In genomic region chr12:89453121-89453520, GRCh38 we compare ENCODE assay signal across 15 cellular contexts.
DNase-seq lines count a peak whose midpoint lies in the region; ATAC-seq and TF ChIP-seq lines count a peak whose summit lies in the region.
"Had no signal": no experiment of that assay in that cellular context is flagged by ENCODE, and none has a peak within 500 bp of the region (broad histone marks: within the 10 kb centered on the region; RNA-seq: fewer than 3 reads in every experiment).

No MANE protein-coding gene starts in this region.

- H3K27ac Mint-ChIP-seq in endothelial cell (ENCODE audit: unreplicated experiment), result peak overlapping the region; percentile 99
- H3K27ac Mint-ChIP-seq: activated CD8-positive, alpha-beta T cell treated with anti-CD3 and anti-CD28 coated beads for 36 hours; activated naive CD8-positive, alpha-beta T cell treated with anti-CD3 and anti-CD28 coated beads for 36 hours had no signal

- H3K4me3 Mint-ChIP-seq in endothelial cell (ENCODE audit: unreplicated experiment), result peak overlapping the region; percentile 10
- H3K4me3 Mint-ChIP-seq: activated CD8-positive, alpha-beta T cell treated with anti-CD3 and anti-CD28 coated beads for 36 hours; activated naive CD8-positive, alpha-beta T cell treated with anti-CD3 and anti-CD28 coated beads for 36 hours had no signal

- no peak for TF ChIP-seq POLR2A in testis (IDR thresholded peaks at IDR 0.05)

- H3K4me3 ChIP-seq in HL-60 (replicated peaks; ENCODE audit: insufficient read depth, low read length), result no peak overlapping the region
- no peak overlapping the region for H3K4me3 ChIP-seq in mesodermal cell (ENCODE audit: extremely low read depth, insufficient read depth, low read length, poor library complexity, severe bottlenecking)
- no peak overlapping the region for H3K4me3 ChIP-seq in testis
- H3K4me3 ChIP-seq: BLaER1 had no signal

- no peak for ATAC-seq in HG03135 (IDR thresholded peaks at IDR 0.05; ENCODE audit: unreplicated experiment)
- ATAC-seq: activated CD8-positive, alpha-beta T cell treated with anti-CD3 and anti-CD28 coated beads for 36 hours had no signal

- H3K9me3 ChIP-seq in mesodermal cell (ENCODE audit: control insufficient read depth, low read length) (no peaks in the 10 kb centered on the region), testis (no peaks in the 10 kb centered on the region)
- H3K9me3 ChIP-seq: BLaER1 had no signal

- H3K27me3 Mint-ChIP-seq in endothelial cell (ENCODE audit: unreplicated experiment), result peaks cover 5% of the 10 kb centered on the region
- H3K27me3 Mint-ChIP-seq: activated CD8-positive, alpha-beta T cell treated with anti-CD3 and anti-CD28 coated beads for 36 hours; activated naive CD8-positive, alpha-beta T cell treated with anti-CD3 and anti-CD28 coated beads for 36 hours had no signal

- no peaks in the 10 kb centered on the region for H3K27me3 ChIP-seq in HL-60 (ENCODE audit: insufficient read depth, poor library complexity, severe bottlenecking)
- H3K27me3 ChIP-seq in testis, result no peaks in the 10 kb centered on the region
- H3K27me3 ChIP-seq: BLaER1 had no signal

- H3K9me3 Mint-ChIP-seq in endothelial cell (ENCODE audit: unreplicated experiment), result no peaks in the 10 kb centered on the region
- H3K9me3 Mint-ChIP-seq: activated CD8-positive, alpha-beta T cell treated with anti-CD3 and anti-CD28 coated beads for 36 hours; activated naive CD8-positive, alpha-beta T cell treated with anti-CD3 and anti-CD28 coated beads for 36 hours had no signal

- no peaks in the 10 kb centered on the region for H3K36me3 ChIP-seq in mesodermal cell (ENCODE audit: control insufficient read depth, insufficient read depth, low read length)
- no peaks in the 10 kb centered on the region for H3K36me3 ChIP-seq in testis (ENCODE audit: low read depth, missing control alignments)

- H3K4me1 ChIP-seq in mesodermal cell (ENCODE audit: control insufficient read depth, insufficient read depth, low read length, poor library complexity, severe bottlenecking), result peaks cover 41% of the 10 kb centered on the region
- H3K4me1 ChIP-seq in testis, result peaks cover 28% of the 10 kb centered on the region

- intact Hi-C loops in testis (cut with DNase I; ENCODE audit: low total_unique reads), result loop anchor here (10.0 kb wide), 1 partner anchor 398 kb away; no protein-coding TSS in a partner anchor

- DNase-seq in HL-60 (ENCODE audit: low read depth in 1 of 2, low spot score in 1 of 2), result no peak
- no peak for DNase-seq in endothelial cell (ENCODE audit: low spot score)
- DNase-seq in testis, result no peak
- DNase-seq in OCI-M1 (lab: John Stamatoyannopoulos, UW), result no peak
- no peak for DNase-seq in hypothalamus (lab: John Stamatoyannopoulos, UW)
- DNase-seq in AG08395 (ENCODE audit: low spot score), result no peak
- DNase-seq: activated CD8-positive, alpha-beta T cell treated with anti-CD3 and anti-CD28 coated beads for 36 hours; activated naive CD8-positive, alpha-beta T cell treated with anti-CD3 and anti-CD28 coated beads for 36 hours; effector memory CD4-positive, alpha-beta T cell; NCI-H2081; stimulated activated CD4-positive, alpha-beta T cell treated with anti-CD3 and anti-CD28 coated beads, Interleukin-4, amount 100 ng/mL, for 4 hours; T-helper 2 cell had no signal

- H3K4me1 Mint-ChIP-seq in endothelial cell (ENCODE audit: unreplicated experiment), result peaks cover 60% of the 10 kb centered on the region

- H3K27ac ChIP-seq in HL-60 (replicated peaks) (peak overlapping the region; percentile 46), mesodermal cell (ENCODE audit: low read depth, low read length, severe bottlenecking) (peak overlapping the region; percentile 100), testis (peak overlapping the region; percentile 13 to 38)
- H3K27ac ChIP-seq: BLaER1 had no signal

- no peaks in the 10 kb centered on the region for H3K36me3 Mint-ChIP-seq in endothelial cell (ENCODE audit: low read depth, unreplicated experiment)

- no peak for TF ChIP-seq CTCF in HL-60 (IDR thresholded peaks at IDR 0.05; ENCODE audit: insufficient read depth, low read length)
- no peak for TF ChIP-seq CTCF in endothelial cell (IDR thresholded peaks at IDR 0.05; ENCODE audit: unreplicated experiment)
- no peak for TF ChIP-seq CTCF in testis (IDR thresholded peaks at IDR 0.05)

- 33 to 50% methylated on average over 1 of the region's 4 CpGs for WGBS in mesodermal cell (ENCODE audit: insufficient coverage in 2 of 2), 2 experiments
- 43 to 50% methylated on average over 4 of the region's 4 CpGs for WGBS in testis, 2 donors

Comparison
In these comparisons a context has a peak if more than half of its experiments do, and no peak if none do; other contexts are left out.
1. H3K27ac ChIP-seq: peak in every context shown above with its lines; median percentile 100 in mesodermal cell; 46 in HL-60; 26 in testis.